Comparison of ENCODE assay signal across 1 cellular context in genomic region chr3:139343895-139344856, GRCh38.
TF ChIP-seq lines count a peak whose summit lies in the region.

MRPS22 (plus strand) TSS chr3:139344020; CDS start chr3:139344027, 7 bp downstream.

TF ChIP-seq in GM12878, 131 proteins besides CTCF, POLR2A, EP300 and RAD21 (continued from another document):
- TF ChIP-seq NKRF (conservative IDR thresholded peaks at IDR 0.05) (peak; percentile 67; the same call in 1 of the 2 replicates), ZNF24 (IDR thresholded peaks at IDR 0.05) (0 out of 2 replicates have a peak, but pooled peaks have one; percentile 8), KDM1A (IDR thresholded peaks at IDR 0.05; ENCODE audit: borderline replicate concordance) (no peak), NFYA (IDR thresholded peaks at IDR 0.05; ENCODE audit: borderline replicate concordance, low read depth, low read length) (no peak), YY1 (IDR thresholded peaks at IDR 0.05; ENCODE audit: low read depth, low read length) (peak; percentile 98), GABPA (IDR thresholded peaks at IDR 0.05; ENCODE audit: low read depth) (peak; percentile 98), MTA3 (IDR thresholded peaks at IDR 0.05; ENCODE audit: borderline replicate concordance, low read length) (no peak), CUX1 (IDR thresholded peaks at IDR 0.05; ENCODE audit: insufficient replicate concordance, low read depth, low read length) (no peak), TCF3 (IDR thresholded peaks at IDR 0.05; ENCODE audit: borderline replicate concordance, insufficient read depth, low read depth, low read length) (no peak), KAT2A (conservative IDR thresholded peaks at IDR 0.05; ENCODE audit: control insufficient read depth, low read depth, low read length) (no peak), JUNB (IDR thresholded peaks at IDR 0.05) (no peak), POU2F2 (IDR thresholded peaks at IDR 0.05; ENCODE audit: borderline replicate concordance, low read depth, low read length) (peak; percentile 64; the same call in 2 of the 3 replicates), SIX5 (IDR thresholded peaks at IDR 0.05; ENCODE audit: low read depth, low read length, severe bottlenecking) (peak; percentile 93), BACH1 (IDR thresholded peaks at IDR 0.05; ENCODE audit: borderline replicate concordance) (no peak), IRF5 (IDR thresholded peaks at IDR 0.05; ENCODE audit: borderline replicate concordance) (no peak), CEBPB (IDR thresholded peaks at IDR 0.05; ENCODE audit: borderline replicate concordance in 1 of 2, low read depth in 2 of 2, low read length in 2 of 2) (no peak), ELK1 (IDR thresholded peaks at IDR 0.05; ENCODE audit: low read depth, low read length) (peak; percentile 81), HDGF (IDR thresholded peaks at IDR 0.05) (no peak), TCF7 (IDR thresholded peaks at IDR 0.05; ENCODE audit: borderline replicate concordance) (no peak), STAT1 (conservative IDR thresholded peaks at IDR 0.05) (peak; percentile 67; the same call in 1 of the 2 replicates), CHD2 (IDR thresholded peaks at IDR 0.05; ENCODE audit: borderline replicate concordance, low read depth, low read length) (peak; percentile 85), RB1 (IDR thresholded peaks at IDR 0.05; ENCODE audit: borderline replicate concordance) (peak; percentile 65; the same call in 1 of the 2 replicates), CBX3 (IDR thresholded peaks at IDR 0.05; ENCODE audit: borderline replicate concordance, low read depth) (no peak), ZNF592 (IDR thresholded peaks at IDR 0.05) (no peak), ZNF384 (IDR thresholded peaks at IDR 0.05; ENCODE audit: borderline replicate concordance, low read depth, low read length) (no peak), POLR2AphosphoS2 (IDR thresholded peaks at IDR 0.05; ENCODE audit: low read depth, low read length) (peak; percentile 70; the same call in 1 of the 2 replicates), SKIL (IDR thresholded peaks at IDR 0.05; ENCODE audit: low read depth, poor library complexity, severe bottlenecking) (no peak), NR2F1 (conservative IDR thresholded peaks at IDR 0.05) (peak; percentile 47; the same call in 1 of the 2 replicates), MXI1 (IDR thresholded peaks at IDR 0.05; ENCODE audit: low read depth, low read length) (peak; percentile 77), FOS (IDR thresholded peaks at IDR 0.05; ENCODE audit: borderline replicate concordance, extremely low read depth, insufficient read length) (no peak), JUND (IDR thresholded peaks at IDR 0.05; ENCODE audit: low read depth, low read length) (no peak), USF2 (IDR thresholded peaks at IDR 0.05; ENCODE audit: borderline replicate concordance, low read depth, low read length) (no peak), HDAC6 (IDR thresholded peaks at IDR 0.05; ENCODE audit: unreplicated experiment) (no peak), ZNF207 (IDR thresholded peaks at IDR 0.05; ENCODE audit: borderline replicate concordance) (no peak), E2F4 (IDR thresholded peaks at IDR 0.05; ENCODE audit: low read depth, low read length) (no peak), E4F1 (IDR thresholded peaks at IDR 0.05; ENCODE audit: borderline replicate concordance, partially characterized antibody) (peak; percentile 34), SREBF2 (IDR thresholded peaks at IDR 0.05; ENCODE audit: low read length) (0 out of 2 replicates have a peak, but pooled peaks have one; percentile 19)
TF ChIP-seq in GM12878: peak in this region for 55.
